ENCODE assay signal across 20 cellular contexts in genomic region chr14:78491015-78491414, GRCh38.
"Had no signal": no experiment of that assay in that cellular context is flagged by ENCODE, and none has a peak within 500 bp of the region (broad histone marks: within the 10 kb centered on the region; RNA-seq: fewer than 3 reads in every experiment).

No MANE protein-coding gene starts in this region.

- H3K4me3 ChIP-seq: colonic mucosa, hepatocyte, neural progenitor cell, pancreas, right lobe of liver, tibial artery, upper lobe of left lung, uterus had no signal

- H3K36me3 ChIP-seq: colonic mucosa, neural progenitor cell, pancreas, right lobe of liver, tibial artery, upper lobe of left lung, uterus had no signal

- H3K27me3 Mint-ChIP-seq: stimulated activated memory B cell treated with anti-CD40 and anti-IgM and Interleukin-4, amounts not matched to agents 10 μg/mL and 1 μg/mL and 100 μg/mL, for 72 hours; stimulated activated naive CD8-positive, alpha-beta T cell treated with anti-CD3 and anti-CD28 coated beads, Interleukin-15, Interleukin-2, amounts not matched to agents 100 ng/mL and 50 ng/mL, for 24 hours had no signal

- DNase-seq: colonic mucosa; dermis blood vessel endothelial cell; erythroblast; foreskin keratinocyte; kidney; left colon; mesendoderm; naive B cell; occipital lobe; pancreas; right lobe of liver; stimulated activated CD4-positive, alpha-beta T cell treated with anti-CD3 and anti-CD28 coated beads, Interleukin-4, amount 100 ng/mL, for 1 hour; tibial artery; upper lobe of left lung; uterus had no signal

- H3K36me3 Mint-ChIP-seq: naive B cell; neural progenitor cell; stimulated activated memory B cell treated with anti-CD40 and anti-IgM and Interleukin-4, amounts not matched to agents 10 μg/mL and 1 μg/mL and 100 μg/mL, for 72 hours had no signal

- H3K9me3 ChIP-seq: colonic mucosa, pancreas, right lobe of liver, tibial artery, upper lobe of left lung, uterus had no signal

- H3K4me1 Mint-ChIP-seq: naive B cell; stimulated activated memory B cell treated with anti-CD40 and anti-IgM and Interleukin-4, amounts not matched to agents 10 μg/mL and 1 μg/mL and 100 μg/mL, for 72 hours had no signal

- H3K9ac ChIP-seq: neural progenitor cell had no signal

- H3K9me3 Mint-ChIP-seq: naive B cell; neural progenitor cell; stimulated activated naive CD8-positive, alpha-beta T cell treated with anti-CD3 and anti-CD28 coated beads, Interleukin-15, Interleukin-2, amounts not matched to agents 100 ng/mL and 50 ng/mL, for 24 hours had no signal

- H3K4me1 ChIP-seq: colonic mucosa, foreskin keratinocyte, neural progenitor cell, pancreas, right lobe of liver, tibial artery, upper lobe of left lung, uterus had no signal

- H3K4me3 Mint-ChIP-seq: naive B cell; neural progenitor cell; stimulated activated memory B cell treated with anti-CD40 and anti-IgM and Interleukin-4, amounts not matched to agents 10 μg/mL and 1 μg/mL and 100 μg/mL, for 72 hours; stimulated activated naive CD8-positive, alpha-beta T cell treated with anti-CD3 and anti-CD28 coated beads, Interleukin-15, Interleukin-2, amounts not matched to agents 100 ng/mL and 50 ng/mL, for 24 hours had no signal

- ATAC-seq: foreskin keratinocyte; left colon; pancreas; right lobe of liver; stimulated activated memory B cell treated with anti-CD40 and anti-IgM and Interleukin-4, amounts not matched to agents 10 μg/mL and 1 μg/mL and 100 μg/mL, for 72 hours had no signal

- H3K27me3 ChIP-seq: colonic mucosa, foreskin keratinocyte, hepatocyte, neural progenitor cell, pancreas, right lobe of liver, tibial artery, upper lobe of left lung, uterus had no signal

- H3K27ac Mint-ChIP-seq: naive B cell; neural progenitor cell; progenitor cell of endocrine pancreas; stimulated activated memory B cell treated with anti-CD40 and anti-IgM and Interleukin-4, amounts not matched to agents 10 μg/mL and 1 μg/mL and 100 μg/mL, for 72 hours; stimulated activated naive CD8-positive, alpha-beta T cell treated with anti-CD3 and anti-CD28 coated beads, Interleukin-15, Interleukin-2, amounts not matched to agents 100 ng/mL and 50 ng/mL, for 24 hours had no signal

- H2AFZ ChIP-seq: hepatocyte, neural progenitor cell had no signal

- H3K27ac ChIP-seq: colonic mucosa, foreskin keratinocyte, hepatocyte, neural progenitor cell, pancreas, right lobe of liver, tibial artery, upper lobe of left lung, uterus had no signal
